In genomic region chr5:124707516-124707915, GRCh38 we compare ENCODE assay signal across 11 cellular contexts. TPM values are rescaled to one million over a fixed set of nuclear protein-coding genes. Genes with fewer than 3 reads are reported as not detected.
A peak's percentile ranks its signal among the peaks of the same experiment; 100 is the strongest.
DNase-seq lines count a peak whose midpoint lies in the region; ATAC-seq and TF ChIP-seq lines count a peak whose summit lies in the region.
"Had no signal": no experiment of that assay in that cellular context is flagged by ENCODE, and none has a peak within 500 bp of the region (broad histone marks: within the 10 kb centered on the region; RNA-seq: fewer than 3 reads in every experiment).

No MANE protein-coding gene starts in this region.

- DNase-seq in Caco-2 (no peak), NAMALWA (ENCODE audit: low spot score) (peak; percentile 89), MV-4-11 (lab: John Stamatoyannopoulos, UW) (no peak), amygdala (lab: John Stamatoyannopoulos, UW) (no peak), caudate nucleus (lab: John Stamatoyannopoulos, UW) (no peak)
- DNase-seq in natural killer cell treated with Interleukin-12 subunit alpha and Interleukin-12 subunit beta and Interleukin-15 and Interleukin-18, amount 100 ng/mL, for 72 hours (ENCODE audit: low spot score) = no peak
- DNase-seq: activated CD4-positive, alpha-beta T cell treated with anti-CD3 and anti-CD28 coated beads for 48 hours; activated naive CD4-positive, alpha-beta T cell; effector CD4-positive, alpha-beta T cell had no signal

- H3K27me3 Mint-ChIP-seq in Caco-2 (ENCODE audit: insufficient read depth, unreplicated experiment) = no peaks in the 10 kb centered on the region
- peaks cover 0 to 6% of the 10 kb centered on the region in 2 donors for H3K27me3 Mint-ChIP-seq in natural killer cell treated with Interleukin-12 subunit alpha and Interleukin-12 subunit beta and Interleukin-15 and Interleukin-18, amount 100 ng/mL, for 72 hours

- H3K4me3 ChIP-seq in Caco-2 (ENCODE audit: low read depth, low read length) (no peak overlapping the region), mesodermal cell (ENCODE audit: extremely low read depth, insufficient read depth, low read length, poor library complexity, severe bottlenecking) (no peak overlapping the region)

- H3K4me1 Mint-ChIP-seq in Caco-2 (ENCODE audit: low read depth, unreplicated experiment) = peaks cover 23% of the 10 kb centered on the region
- H3K4me1 Mint-ChIP-seq in natural killer cell treated with Interleukin-12 subunit alpha and Interleukin-12 subunit beta and Interleukin-15 and Interleukin-18, amount 100 ng/mL, for 72 hours (ENCODE audit: low read depth in 2 of 2) = peaks cover 0 to 3% of the 10 kb centered on the region in 2 donors

- POLR2A ChIA-PET in Caco-2 (lab: Charles Lee) = no interaction called here

- peak; percentile 24 for ATAC-seq in GM19452 (IDR thresholded peaks at IDR 0.05; ENCODE audit: unreplicated experiment)
- no peak for ATAC-seq in natural killer cell treated with Interleukin-12 subunit alpha and Interleukin-12 subunit beta and Interleukin-15 and Interleukin-18, amount 100 ng/mL, for 72 hours

- 39 to 51% methylated on average over 4 to 5 of the region's 6 CpGs for WGBS in mesodermal cell (ENCODE audit: insufficient coverage in 2 of 2), 2 experiments

- no peaks in the 10 kb centered on the region for H3K27me3 ChIP-seq in Caco-2 (replicated peaks; ENCODE audit: control insufficient read depth, insufficient read depth, low read length)

- intact Hi-C loops in Caco-2 (cut with micrococcal nuclease; ENCODE audit: unreplicated experiment) = no loop called here

- H3K27ac ChIP-seq in mesodermal cell (ENCODE audit: low read depth, low read length, severe bottlenecking) (peak overlapping the region; percentile 11), caudate nucleus (ENCODE audit: low read depth, low read length) (no peak overlapping the region)

- BruUV-seq in Caco-2 (replicated peaks; lab: Mats Ljungman, UMichigan) = no TSS peak

- H3K9me3 Mint-ChIP-seq in Caco-2 (ENCODE audit: unreplicated experiment) = peaks cover 13% of the 10 kb centered on the region
- peaks cover 3% of the 10 kb centered on the region for H3K9me3 Mint-ChIP-seq in natural killer cell treated with Interleukin-12 subunit alpha and Interleukin-12 subunit beta and Interleukin-15 and Interleukin-18, amount 100 ng/mL, for 72 hours

- peak overlapping the region; percentile 29 for H3K27ac Mint-ChIP-seq in Caco-2 (ENCODE audit: unreplicated experiment)
- H3K27ac Mint-ChIP-seq in natural killer cell treated with Interleukin-12 subunit alpha and Interleukin-12 subunit beta and Interleukin-15 and Interleukin-18, amount 100 ng/mL, for 72 hours = no peak overlapping the region

- H3K36me3 Mint-ChIP-seq in Caco-2 (ENCODE audit: insufficient read depth, unreplicated experiment) = no peaks in the 10 kb centered on the region
- no peaks in the 10 kb centered on the region for H3K36me3 Mint-ChIP-seq in natural killer cell treated with Interleukin-12 subunit alpha and Interleukin-12 subunit beta and Interleukin-15 and Interleukin-18, amount 100 ng/mL, for 72 hours

- no peaks in the 10 kb centered on the region for H3K36me3 ChIP-seq in Caco-2 (ENCODE audit: control insufficient read depth, insufficient read depth, low read length)
- peaks cover 5% of the 10 kb centered on the region for H3K36me3 ChIP-seq in mesodermal cell (ENCODE audit: control insufficient read depth, insufficient read depth, low read length)

- no peak for TF ChIP-seq CTCF in Caco-2 (IDR thresholded peaks at IDR 0.05; ENCODE audit: insufficient read depth in 1 of 2, low read depth in 1 of 2, low read length in 1 of 2, severe bottlenecking in 1 of 2, unreplicated experiment in 1 of 2)

- CTCF ChIA-PET in Caco-2 (lab: Charles Lee) = no interaction called here

- H3K4me1 ChIP-seq in Caco-2 (peaks cover 46% of the 10 kb centered on the region), mesodermal cell (ENCODE audit: control insufficient read depth, insufficient read depth, low read length, poor library complexity, severe bottlenecking) (peaks cover 34% of the 10 kb centered on the region)

- no peaks in the 10 kb centered on the region for H3K9me3 ChIP-seq in Caco-2
- no peaks in the 10 kb centered on the region for H3K9me3 ChIP-seq in mesodermal cell (ENCODE audit: control insufficient read depth, low read length)

- peak overlapping the region; percentile 64 for H3K4me3 Mint-ChIP-seq in Caco-2 (ENCODE audit: unreplicated experiment)
- H3K4me3 Mint-ChIP-seq in natural killer cell treated with Interleukin-12 subunit alpha and Interleukin-12 subunit beta and Interleukin-15 and Interleukin-18, amount 100 ng/mL, for 72 hours = no peak overlapping the region

RNA-seq across cellular contexts. Expression of gene ZNF608, which starts 38.9 kb away (rescaled TPM):
- total RNA-seq in Caco-2 (2022) = 17.5 and 24.0 TPM in 2 replicates
- polyA plus RNA-seq in mesodermal cell (2013, experiment 1 of 2) = 34.1 TPM
- polyA plus RNA-seq in mesodermal cell (2013, experiment 2 of 2) = 29.0 TPM
- under 1 TPM; 0.47 to 0.59 TPM for total RNA-seq in natural killer cell treated with Interleukin-12 subunit alpha and Interleukin-12 subunit beta and Interleukin-15 and Interleukin-18, amount 100 ng/mL, for 72 hours

Comparison
In these comparisons a context has a peak if more than half of its experiments do, and no peak if none do; other contexts are left out.
1. RNA of gene ZNF608, which starts 38.9 kb away (total RNA-seq): 17.5 to 24.0 TPM in Caco-2; 0.47 to 0.59 TPM in natural killer cell treated with Interleukin-12 subunit alpha and Interleukin-12 subunit beta and Interleukin-15 and Interleukin-18, amount 100 ng/mL, for 72 hours; every median in the first group is over 10 times any median in the second.